Comparison of ENCODE assay signal across 30 cellular contexts in the genomic region with DNA sequence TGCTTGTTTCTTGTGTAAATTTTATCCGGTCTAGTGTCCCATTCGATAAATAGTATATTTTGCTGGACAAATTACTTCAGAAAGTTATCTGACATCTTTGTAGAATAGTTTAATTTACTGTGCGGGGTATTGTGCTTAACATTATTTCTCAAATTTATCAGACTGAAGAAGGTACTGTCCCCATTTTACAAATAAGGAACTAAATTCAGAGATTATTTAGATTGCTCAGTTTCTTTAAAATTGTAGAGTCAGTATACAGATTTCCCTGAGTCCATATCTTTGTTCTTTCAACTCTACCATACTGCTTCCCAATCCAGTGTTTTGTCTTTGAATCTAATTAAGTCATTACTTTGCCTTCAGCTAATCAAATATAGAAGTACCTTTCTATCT. TPM values are rescaled to one million over a fixed set of nuclear protein-coding genes. Genes with fewer than 3 reads are reported as not detected.
DNase-seq lines count a peak whose midpoint lies in the region; ATAC-seq and TF ChIP-seq lines count a peak whose summit lies in the region.
"Had no signal": no experiment of that assay in that cellular context is flagged by ENCODE, and none has a peak within 500 bp of the region (broad histone marks: within the 10 kb centered on the region; RNA-seq: fewer than 3 reads in every experiment).

No MANE protein-coding gene starts in this region.

- peak overlapping the region; percentile 83 for H3K27ac Mint-ChIP-seq in activated CD8-positive, alpha-beta memory T cell treated with anti-CD3 and anti-CD28 coated beads, Interleukin-2, amount 10 ng/mL, durations not matched to agents 7 days and 5 days
- peak overlapping the region; percentile 71 for H3K27ac Mint-ChIP-seq in activated naive CD8-positive, alpha-beta T cell
- peak overlapping the region; percentile 23 to 76 for H3K27ac Mint-ChIP-seq in natural killer cell treated with Interleukin-12 subunit alpha and Interleukin-12 subunit beta and Interleukin-15 and Interleukin-18, amount 100 ng/mL, for 72 hours
- H3K27ac Mint-ChIP-seq: neural progenitor cell, type B pancreatic cell had no signal

- H3K9ac ChIP-seq in Loucy (ENCODE audit: low read depth, low read length, poor library complexity, severe bottlenecking), result peak overlapping the region; percentile 3
- H3K9ac ChIP-seq in SK-N-SH, result no peak overlapping the region
- H3K9ac ChIP-seq: BLaER1, neural progenitor cell had no signal

- H3F3A ChIP-seq in Loucy (ENCODE audit: low read depth), result no peaks in the 10 kb centered on the region
- H3F3A ChIP-seq in SK-N-SH (replicated peaks; ENCODE audit: insufficient read depth), result no peaks in the 10 kb centered on the region

- H3K79me2 ChIP-seq in Loucy (ENCODE audit: insufficient read depth, low read length) (peaks cover 59% of the 10 kb centered on the region), SK-N-SH (ENCODE audit: insufficient read depth) (peaks cover 43% of the 10 kb centered on the region)

- H3K4me1 Mint-ChIP-seq in activated CD8-positive, alpha-beta memory T cell treated with anti-CD3 and anti-CD28 coated beads, Interleukin-2, amount 10 ng/mL, durations not matched to agents 7 days and 5 days, result peaks cover 58% of the 10 kb centered on the region
- peaks cover 66% of the 10 kb centered on the region for H3K4me1 Mint-ChIP-seq in activated naive CD8-positive, alpha-beta T cell (ENCODE audit: low read depth)
- H3K4me1 Mint-ChIP-seq in natural killer cell treated with Interleukin-12 subunit alpha and Interleukin-12 subunit beta and Interleukin-15 and Interleukin-18, amount 100 ng/mL, for 72 hours (ENCODE audit: low read depth in 2 of 2), result peaks cover 40 to 41% of the 10 kb centered on the region in 2 donors

- H3K36me3 ChIP-seq in Loucy (ENCODE audit: insufficient read depth, low read length) (peaks cover 47% of the 10 kb centered on the region), SK-N-SH (replicated peaks in 1 of 2; ENCODE audit: control insufficient read depth in 1 of 2, insufficient read depth in 2 of 2, low read length in 1 of 2) (peaks cover 81 to 84% of the 10 kb centered on the region in 2 experiments)

- no peaks in the 10 kb centered on the region for H3K9me3 Mint-ChIP-seq in activated CD8-positive, alpha-beta memory T cell treated with anti-CD3 and anti-CD28 coated beads, Interleukin-2, amount 10 ng/mL, durations not matched to agents 7 days and 5 days (ENCODE audit: low read depth)
- H3K9me3 Mint-ChIP-seq in activated naive CD8-positive, alpha-beta T cell (ENCODE audit: low read depth), result no peaks in the 10 kb centered on the region
- no peaks in the 10 kb centered on the region for H3K9me3 Mint-ChIP-seq in natural killer cell treated with Interleukin-12 subunit alpha and Interleukin-12 subunit beta and Interleukin-15 and Interleukin-18, amount 100 ng/mL, for 72 hours
- H3K9me3 Mint-ChIP-seq: neural progenitor cell, type B pancreatic cell had no signal

- no peak for DNase-seq in activated CD8-positive, alpha-beta memory T cell treated with anti-CD3 and anti-CD28 coated beads, Interleukin-2, amount 10 ng/mL, durations not matched to agents 7 days and 5 days
- DNase-seq in activated CD8-positive, alpha-beta memory T cell treated with anti-CD3 and anti-CD28 coated beads, Interleukin-2, amount 50 U/mL, for 48 hours, result no peak
- DNase-seq in natural killer cell treated with Interleukin-12 subunit alpha and Interleukin-12 subunit beta and Interleukin-15 and Interleukin-18, amount 100 ng/mL, for 72 hours (ENCODE audit: low spot score), result no peak
- DNase-seq in EL (no peak), A172 (ENCODE audit: low spot score) (no peak), SK-N-SH (no peak)
- DNase-seq: activated CD4-positive, alpha-beta T cell treated with anti-CD3 and anti-CD28 coated beads for 1 hour; activated CD8-positive, alpha-beta memory T cell treated with anti-CD3 and anti-CD28 coated beads, Interleukin-2, amount 50 U/mL, for 4 hours; activated gamma-delta T cell treated with Interleukin-2 at 50 U/mL for 16 hours; DMS79 treated with DMSO at 0.1 percent for 48 hours; KG1; lower lobe of right lung; MM.1S; mucosa of descending colon; NCI-H1417 treated with DMSO at 0.1 percent for 48 hours; NCI-H2081 treated with DMSO at 0.1 percent for 48 hours; NCI-H345; posterior cingulate gyrus; right cardiac atrium; SJCRH30; stimulated activated CD4-positive, alpha-beta T cell treated with anti-CD3 and anti-CD28 coated beads, Interleukin-2, amount 100 ng/mL, for 24 hours; substantia nigra had no signal

- TF ChIP-seq EP300 in SK-N-SH (IDR thresholded peaks at IDR 0.05; ENCODE audit: borderline replicate concordance in 1 of 2, low read depth in 1 of 2, low read length in 1 of 2), result no peak

- TF ChIP-seq RAD21 in SK-N-SH (IDR thresholded peaks at IDR 0.05; ENCODE audit: low read length), result no peak

- CTCF ChIA-PET in activated CD8-positive, alpha-beta memory T cell treated with anti-CD3 and anti-CD28 coated beads, Interleukin-2, amount 10 ng/mL, durations not matched to agents 7 days and 5 days (lab: Charles Lee), result interaction anchor here (1.1 kb wide), 1 partner anchor 52 kb away, joined by 4 read pairs; no protein-coding TSS in a partner anchor
- CTCF ChIA-PET in SK-N-SH (lab: Yijun Ruan, JAX), result no interaction called here

- peaks cover 48% of the 10 kb centered on the region for H3K4me1 ChIP-seq in Loucy (ENCODE audit: insufficient read depth, low read length, poor library complexity, severe bottlenecking)
- H3K4me1 ChIP-seq in SK-N-SH (ENCODE audit: control insufficient read depth in 1 of 2, insufficient read depth in 2 of 2, low read depth in 1 of 2, low read length in 1 of 2), result peaks cover 0 to 5% of the 10 kb centered on the region in 2 experiments; a peak in 2 of 4 replicates
- H3K4me1 ChIP-seq: SJCRH30 had no signal

- H2AFZ ChIP-seq in Loucy (ENCODE audit: low read length) (no peak overlapping the region), SK-N-SH (ENCODE audit: low read depth) (no peak overlapping the region)
- H2AFZ ChIP-seq: neural progenitor cell had no signal

- TF ChIP-seq CTCF in Loucy (conservative IDR thresholded peaks at IDR 0.05; ENCODE audit: low read length) (no peak), SK-N-SH (IDR thresholded peaks at IDR 0.05) (no peak)

- POLR2A ChIA-PET in SK-N-SH (lab: Yijun Ruan, JAX), result no interaction called here

- no peak overlapping the region; a peak in 1 of 4 replicates for H3K27ac ChIP-seq in SK-N-SH (ENCODE audit: low read depth in 2 of 2, low read length in 1 of 2)
- H3K27ac ChIP-seq: BLaER1, breast epithelium, epithelial cell of prostate, lower lobe of right lung, neural progenitor cell, SJCRH30 had no signal

- H3K4me2 ChIP-seq in Loucy (ENCODE audit: low read depth, low read length, poor library complexity, severe bottlenecking), result peak overlapping the region; percentile 93
- no peak overlapping the region for H3K4me2 ChIP-seq in SK-N-SH
- H3K4me2 ChIP-seq: BLaER1, neural progenitor cell had no signal

- 94% methylated on average over 3 of the region's 3 CpGs for WGBS in SK-N-SH (ENCODE audit: low lambda C conversion rate)

- H3K4me3 Mint-ChIP-seq in activated CD8-positive, alpha-beta memory T cell treated with anti-CD3 and anti-CD28 coated beads, Interleukin-2, amount 10 ng/mL, durations not matched to agents 7 days and 5 days, result peak overlapping the region; percentile 24
- H3K4me3 Mint-ChIP-seq in activated naive CD8-positive, alpha-beta T cell, result peak overlapping the region; percentile 25
- H3K4me3 Mint-ChIP-seq in natural killer cell treated with Interleukin-12 subunit alpha and Interleukin-12 subunit beta and Interleukin-15 and Interleukin-18, amount 100 ng/mL, for 72 hours, result peak overlapping the region; percentile 60
- H3K4me3 Mint-ChIP-seq: neural progenitor cell, type B pancreatic cell had no signal

- no peak for ATAC-seq in activated CD8-positive, alpha-beta memory T cell treated with anti-CD3 and anti-CD28 coated beads, Interleukin-2, amount 10 ng/mL, durations not matched to agents 7 days and 5 days
- no peak for ATAC-seq in natural killer cell treated with Interleukin-12 subunit alpha and Interleukin-12 subunit beta and Interleukin-15 and Interleukin-18, amount 100 ng/mL, for 72 hours
- ATAC-seq: lower lobe of right lung, right cardiac atrium had no signal

- peaks cover 67% of the 10 kb centered on the region for H3K36me3 Mint-ChIP-seq in activated CD8-positive, alpha-beta memory T cell treated with anti-CD3 and anti-CD28 coated beads, Interleukin-2, amount 10 ng/mL, durations not matched to agents 7 days and 5 days
- H3K36me3 Mint-ChIP-seq in activated naive CD8-positive, alpha-beta T cell, result peaks cover 21% of the 10 kb centered on the region
- H3K36me3 Mint-ChIP-seq in natural killer cell treated with Interleukin-12 subunit alpha and Interleukin-12 subunit beta and Interleukin-15 and Interleukin-18, amount 100 ng/mL, for 72 hours, result peaks cover 35% of the 10 kb centered on the region

- peaks cover 25% of the 10 kb centered on the region for H4K20me1 ChIP-seq in Loucy (ENCODE audit: insufficient read depth, low read length, poor library complexity, severe bottlenecking)
- H4K20me1 ChIP-seq in SK-N-SH (ENCODE audit: insufficient read depth), result no peaks in the 10 kb centered on the region

- no peaks in the 10 kb centered on the region for H3K9me2 ChIP-seq in Loucy (replicated peaks; ENCODE audit: low read depth, low read length)
- H3K9me2 ChIP-seq in SK-N-SH, result no peaks in the 10 kb centered on the region

- no peaks in the 10 kb centered on the region for H3K27me3 Mint-ChIP-seq in activated CD8-positive, alpha-beta memory T cell treated with anti-CD3 and anti-CD28 coated beads, Interleukin-2, amount 10 ng/mL, durations not matched to agents 7 days and 5 days
- no peaks in the 10 kb centered on the region for H3K27me3 Mint-ChIP-seq in activated naive CD8-positive, alpha-beta T cell
- H3K27me3 Mint-ChIP-seq in natural killer cell treated with Interleukin-12 subunit alpha and Interleukin-12 subunit beta and Interleukin-15 and Interleukin-18, amount 100 ng/mL, for 72 hours, result no peaks in the 10 kb centered on the region
- H3K27me3 Mint-ChIP-seq: type B pancreatic cell had no signal

- H3K9me3 ChIP-seq in Loucy (ENCODE audit: insufficient read depth, low read depth, low read length) (no peaks in the 10 kb centered on the region), SK-N-SH (no peaks in the 10 kb centered on the region)
- H3K9me3 ChIP-seq: BLaER1, breast epithelium, lower lobe of right lung, mucosa of descending colon, SJCRH30 had no signal

- H3K4me3 ChIP-seq in Loucy (ENCODE audit: low read length, poor library complexity, severe bottlenecking), result peak overlapping the region; percentile 6
- no peak overlapping the region for H3K4me3 ChIP-seq in SK-N-SH (ENCODE audit: low read depth in 2 of 2, low read length in 1 of 2)
- H3K4me3 ChIP-seq: BLaER1, breast epithelium, lower lobe of right lung, mucosa of descending colon, neural progenitor cell, SJCRH30 had no signal

- H3K27me3 ChIP-seq in Loucy (ENCODE audit: insufficient read depth, low read length, poor library complexity, severe bottlenecking) (no peaks in the 10 kb centered on the region), SK-N-SH (ENCODE audit: insufficient read depth) (no peaks in the 10 kb centered on the region)
- H3K27me3 ChIP-seq: BLaER1, breast epithelium, neural progenitor cell, SJCRH30 had no signal

RNA-seq across cellular contexts. Expression of a gene that starts 6.4 kb away (rescaled TPM):
- 100 to 1,000 TPM; 215 to 266 TPM for total RNA-seq in activated CD8-positive, alpha-beta memory T cell treated with anti-CD3 and anti-CD28 coated beads, Interleukin-2, amount 10 ng/mL, durations not matched to agents 7 days and 5 days
- 100 to 1,000 TPM; 188 to 272 TPM for total RNA-seq in natural killer cell treated with Interleukin-12 subunit alpha and Interleukin-12 subunit beta and Interleukin-15 and Interleukin-18, amount 100 ng/mL, for 72 hours
- 435 and 458 TPM in 2 replicates for total RNA-seq in A172 (2014; rRNA removed; shearing (Covaris generic))
- polyA plus RNA-seq in SK-N-SH (2012; rRNA removed), result 177 and 216 TPM in 2 replicates
- polyA plus RNA-seq in SK-N-SH (2012; cell fraction: cytosol; rRNA removed), result 270 and 316 TPM in 2 replicates
- polyA plus RNA-seq in SK-N-SH (2012; cell fraction: nucleus; rRNA removed), result 52.8 and 96.8 TPM in 2 replicates

RNA-seq across cellular contexts. Expression of a gene that starts 6.6 kb away (rescaled TPM):
- total RNA-seq in activated CD8-positive, alpha-beta memory T cell treated with anti-CD3 and anti-CD28 coated beads, Interleukin-2, amount 10 ng/mL, durations not matched to agents 7 days and 5 days, result 10 to 100 TPM; 29.6 to 37.5 TPM
- 10 to 100 TPM; 27.6 to 67.1 TPM for total RNA-seq in natural killer cell treated with Interleukin-12 subunit alpha and Interleukin-12 subunit beta and Interleukin-15 and Interleukin-18, amount 100 ng/mL, for 72 hours
- total RNA-seq in A172 (2014; rRNA removed; shearing (Covaris generic)), result 46.1 and 49.2 TPM in 2 replicates
- 97.1 and 131 TPM in 2 replicates for polyA plus RNA-seq in SK-N-SH (2012; rRNA removed)
- 76.2 and 101 TPM in 2 replicates for polyA plus RNA-seq in SK-N-SH (2012; cell fraction: cytosol; rRNA removed)
- 203 and 254 TPM in 2 replicates for polyA plus RNA-seq in SK-N-SH (2012; cell fraction: nucleus; rRNA removed)

RNA-seq across cellular contexts. Expression of a gene that starts 18.1 kb away (rescaled TPM):
- 1 to 10 TPM in 1 of 2 experiments, under 1 TPM in 1; 0.87 to 4.6 TPM for total RNA-seq in activated CD8-positive, alpha-beta memory T cell treated with anti-CD3 and anti-CD28 coated beads, Interleukin-2, amount 10 ng/mL, durations not matched to agents 7 days and 5 days
- 1 to 10 TPM; 3.3 to 3.9 TPM for total RNA-seq in natural killer cell treated with Interleukin-12 subunit alpha and Interleukin-12 subunit beta and Interleukin-15 and Interleukin-18, amount 100 ng/mL, for 72 hours
- total RNA-seq in A172 (2014; rRNA removed; shearing (Covaris generic)), result not detected in 2 replicates
- polyA plus RNA-seq in SK-N-SH (2012; rRNA removed), result 0.13 and 0.16 TPM in 2 replicates
- 0.04 and 0.08 TPM in 2 replicates for polyA plus RNA-seq in SK-N-SH (2012; cell fraction: cytosol; rRNA removed)
- 1.3 and 1.4 TPM in 2 replicates for polyA plus RNA-seq in SK-N-SH (2012; cell fraction: nucleus; rRNA removed)

RNA-seq across cellular contexts. Expression of a gene that starts 28.1 kb away (rescaled TPM):
- 1 to 10 TPM; 1.1 TPM for total RNA-seq in activated CD8-positive, alpha-beta memory T cell treated with anti-CD3 and anti-CD28 coated beads, Interleukin-2, amount 10 ng/mL, durations not matched to agents 7 days and 5 days
- total RNA-seq in natural killer cell treated with Interleukin-12 subunit alpha and Interleukin-12 subunit beta and Interleukin-15 and Interleukin-18, amount 100 ng/mL, for 72 hours, result 1 to 10 TPM; 1.1 to 1.6 TPM
- 0.50 TPM in 1 of 2 replicates, not detected in the other for total RNA-seq in A172 (2014; rRNA removed; shearing (Covaris generic))
- 0.18 and 0.34 TPM in 2 replicates for polyA plus RNA-seq in SK-N-SH (2012; rRNA removed)
- 0.05 and 0.09 TPM in 2 replicates for polyA plus RNA-seq in SK-N-SH (2012; cell fraction: cytosol; rRNA removed)
- polyA plus RNA-seq in SK-N-SH (2012; cell fraction: nucleus; rRNA removed), result 2.5 and 2.7 TPM in 2 replicates

RNA-seq across cellular contexts. Expression of a gene that starts 47.8 kb away (rescaled TPM):
- not detected for total RNA-seq in activated CD8-positive, alpha-beta memory T cell treated with anti-CD3 and anti-CD28 coated beads, Interleukin-2, amount 10 ng/mL, durations not matched to agents 7 days and 5 days
- total RNA-seq in natural killer cell treated with Interleukin-12 subunit alpha and Interleukin-12 subunit beta and Interleukin-15 and Interleukin-18, amount 100 ng/mL, for 72 hours, result not detected
- total RNA-seq in A172 (2014; rRNA removed; shearing (Covaris generic)), result not detected in 2 replicates
- polyA plus RNA-seq in SK-N-SH (2012; rRNA removed), result not detected in 2 replicates
- not detected in 2 replicates for polyA plus RNA-seq in SK-N-SH (2012; cell fraction: cytosol; rRNA removed)
- polyA plus RNA-seq in SK-N-SH (2012; cell fraction: nucleus; rRNA removed), result not detected in 2 replicates
- total RNA-seq: SJCRH30 had no signal
- polyA plus RNA-seq: keratinocyte had no signal
